In genomic region chr16:66419527-66419926, GRCh38 we compare ENCODE assay signal across 1 cellular context.
TF ChIP-seq lines count a peak whose summit lies in the region.

No MANE protein-coding gene starts in this region.

TF ChIP-seq in HEK293, 187 proteins besides CTCF, POLR2A, EP300 and RAD21 (continued from another document):
- TF ChIP-seq ZNF2 (tag by site-specific recombination; IDR thresholded peaks at IDR 0.05) (no peak), BCL11B (tag by site-specific recombination; IDR thresholded peaks at IDR 0.05; ENCODE audit: low read depth) (no peak), MEIS1 (CRISPR knock-in tag; IDR thresholded peaks at IDR 0.05; ENCODE audit: borderline replicate concordance) (no peak), ZNF692 (tag by site-specific recombination; IDR thresholded peaks at IDR 0.05) (no peak), PRDM2 (tag by site-specific recombination; IDR thresholded peaks at IDR 0.05; ENCODE audit: borderline replicate concordance) (no peak), ZXDB (tag by site-specific recombination; IDR thresholded peaks at IDR 0.05) (no peak), ZNF426 (tag by site-specific recombination; IDR thresholded peaks at IDR 0.05) (no peak), GLIS1 (tag by site-specific recombination; IDR thresholded peaks at IDR 0.05) (no peak), ZNF132 (tag by site-specific recombination; IDR thresholded peaks at IDR 0.05; ENCODE audit: borderline replicate concordance) (no peak), ZNF558 (tag by site-specific recombination; IDR thresholded peaks at IDR 0.05) (no peak)
